ENCODE assay signal across 16 cellular contexts in the genomic region with DNA sequence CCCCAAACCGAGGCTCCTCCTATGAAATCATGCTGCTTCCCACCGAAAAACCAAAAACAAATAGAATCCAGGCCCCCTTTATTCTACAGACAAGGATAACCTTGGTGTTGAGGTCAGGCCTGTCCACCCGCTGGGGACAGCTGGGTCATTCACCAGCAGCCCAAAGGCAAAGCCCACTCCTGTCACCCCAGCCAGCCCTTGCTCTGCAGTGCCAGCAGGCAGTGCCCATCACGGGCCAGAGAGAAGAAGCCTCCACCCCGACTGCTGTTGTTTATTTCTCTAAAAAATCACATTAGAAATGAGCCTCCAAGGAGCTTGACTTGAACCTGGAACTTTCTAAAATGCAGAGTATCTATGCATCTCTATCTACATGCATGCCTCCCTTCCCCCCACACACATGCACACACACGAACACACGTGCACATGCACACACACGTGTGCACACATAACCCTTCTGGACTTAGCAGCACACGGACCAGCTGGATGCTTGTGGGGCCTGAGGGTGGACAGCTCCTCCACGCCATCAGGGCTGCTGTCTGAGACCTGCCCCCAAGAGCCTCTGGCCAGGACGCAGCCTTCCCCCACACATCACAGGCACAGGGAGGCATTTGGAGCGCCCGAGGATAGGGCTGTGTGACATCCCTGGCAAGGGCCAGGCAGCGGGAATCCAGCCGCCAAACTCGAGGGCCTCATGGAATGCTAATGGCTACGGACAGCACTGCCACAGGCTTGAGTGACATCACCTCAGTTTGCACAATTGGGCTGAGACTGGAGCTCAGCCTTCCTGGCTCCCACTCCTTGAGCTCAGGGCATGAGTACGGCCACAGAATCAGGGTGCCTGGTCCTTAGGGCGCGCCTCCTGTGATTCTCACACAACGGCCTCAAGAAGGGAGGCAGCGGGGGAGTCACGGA. TPM values are rescaled to one million over a fixed set of nuclear protein-coding genes. Genes with fewer than 3 reads are reported as not detected.
DNase-seq lines count a peak whose midpoint lies in the region; ATAC-seq and TF ChIP-seq lines count a peak whose summit lies in the region.
"Had no signal": no experiment of that assay in that cellular context is flagged by ENCODE, and none has a peak within 500 bp of the region (broad histone marks: within the 10 kb centered on the region; RNA-seq: fewer than 3 reads in every experiment).

No MANE protein-coding gene starts in this region.

- intact Hi-C loops in activated naive CD4-positive, alpha-beta T cell treated with anti-CD3 and anti-CD28 coated beads for 36 hours (cut with micrococcal nuclease) = no loop called here
- intact Hi-C loops in heart right ventricle (cut with DNase I) = no loop called here
- intact Hi-C loops in upper lobe of right lung (cut with DNase I) = no loop called here
- intact Hi-C loops in activated CD4-positive, alpha-beta memory T cell treated with anti-CD3 and anti-CD28 coated beads for 36 hours (cut with micrococcal nuclease) = no loop called here

- no peaks in the 10 kb centered on the region for H3K9me3 Mint-ChIP-seq in activated naive CD4-positive, alpha-beta T cell treated with anti-CD3 and anti-CD28 coated beads for 36 hours
- H3K9me3 Mint-ChIP-seq in activated CD4-positive, alpha-beta memory T cell treated with anti-CD3 and anti-CD28 coated beads for 36 hours = no peaks in the 10 kb centered on the region
- H3K9me3 Mint-ChIP-seq: activated naive CD4-positive, alpha-beta T cell treated with anti-CD3 and anti-CD28 coated beads, Interleukin-2, amount 50 U/mL, for 72 hours had no signal

- TF ChIP-seq CTCF in heart right ventricle (IDR thresholded peaks at IDR 0.05) = no peak
- no peak for TF ChIP-seq CTCF in upper lobe of right lung (IDR thresholded peaks at IDR 0.05)

- H3K4me3 Mint-ChIP-seq in activated naive CD4-positive, alpha-beta T cell treated with anti-CD3 and anti-CD28 coated beads for 36 hours = no peak overlapping the region
- no peak overlapping the region for H3K4me3 Mint-ChIP-seq in activated CD4-positive, alpha-beta memory T cell treated with anti-CD3 and anti-CD28 coated beads for 36 hours

- POLR2A ChIA-PET in activated CD4-positive, alpha-beta memory T cell treated with anti-CD3 and anti-CD28 coated beads for 36 hours (lab: Charles Lee) = no interaction called here

- H3K27ac ChIP-seq in heart right ventricle (peak overlapping the region in 1 of 10 donors; percentile 21), upper lobe of right lung (no peak overlapping the region)

- peak overlapping the region; percentile 35 for H3K27ac Mint-ChIP-seq in activated naive CD4-positive, alpha-beta T cell treated with anti-CD3 and anti-CD28 coated beads for 36 hours
- H3K27ac Mint-ChIP-seq in activated CD4-positive, alpha-beta memory T cell treated with anti-CD3 and anti-CD28 coated beads for 36 hours = no peak overlapping the region
- H3K27ac Mint-ChIP-seq: activated naive CD4-positive, alpha-beta T cell treated with anti-CD3 and anti-CD28 coated beads, Interleukin-2, amount 50 U/mL, for 72 hours had no signal

- H3K4me3 ChIP-seq in heart right ventricle = no peak overlapping the region
- no peak overlapping the region for H3K4me3 ChIP-seq in upper lobe of right lung
- H3K4me3 ChIP-seq: breast epithelium had no signal

- H3K27me3 Mint-ChIP-seq in activated naive CD4-positive, alpha-beta T cell treated with anti-CD3 and anti-CD28 coated beads for 36 hours (ENCODE audit: low read depth) = no peaks in the 10 kb centered on the region
- no peaks in the 10 kb centered on the region for H3K27me3 Mint-ChIP-seq in activated CD4-positive, alpha-beta memory T cell treated with anti-CD3 and anti-CD28 coated beads for 36 hours

- H3K36me3 Mint-ChIP-seq in activated naive CD4-positive, alpha-beta T cell treated with anti-CD3 and anti-CD28 coated beads for 36 hours (ENCODE audit: low read depth) = no peaks in the 10 kb centered on the region
- no peaks in the 10 kb centered on the region for H3K36me3 Mint-ChIP-seq in activated CD4-positive, alpha-beta memory T cell treated with anti-CD3 and anti-CD28 coated beads for 36 hours
- H3K36me3 Mint-ChIP-seq: activated naive CD4-positive, alpha-beta T cell treated with anti-CD3 and anti-CD28 coated beads, Interleukin-2, amount 50 U/mL, for 72 hours had no signal

- H3K36me3 ChIP-seq in heart right ventricle = no peaks in the 10 kb centered on the region
- no peaks in the 10 kb centered on the region for H3K36me3 ChIP-seq in upper lobe of right lung
- H3K36me3 ChIP-seq: breast epithelium had no signal

- ATAC-seq in heart right ventricle (peak in 7 of 8 donors; percentile 31 to 79 (median 66)), upper lobe of right lung (peak; percentile 63)
- ATAC-seq: activated naive CD4-positive, alpha-beta T cell treated with anti-CD3 and anti-CD28 coated beads, Interleukin-2, amount 50 U/mL, for 72 hours; left colon had no signal

- no peak for DNase-seq in activated naive CD4-positive, alpha-beta T cell treated with anti-CD3 and anti-CD28 coated beads for 36 hours
- DNase-seq in activated naive CD4-positive, alpha-beta T cell treated with Interleukin-2 at 50 U/mL for 16 hours = no peak
- DNase-seq in heart right ventricle = peak in 1 of 2 donors; percentile 43
- peak; percentile 43 for DNase-seq in myocyte (ENCODE audit: low read depth)
- DNase-seq in upper lobe of right lung = peak; percentile 75
- DNase-seq in AG08396 (ENCODE audit: low spot score) = no peak
- DNase-seq in stimulated activated naive CD4-positive, alpha-beta T cell (lab: John Stamatoyannopoulos, UW) = no peak
- no peak for DNase-seq in activated CD4-positive, alpha-beta memory T cell treated with anti-CD3 and anti-CD28 coated beads for 36 hours
- DNase-seq: activated CD4-positive, CD25-positive, alpha-beta regulatory T cell treated with anti-CD3 and anti-CD28 coated beads, Interleukin-2, amount 50 U/mL, for 72 hours; effector CD4-positive, alpha-beta T cell; left colon; NCI-H1105 treated with DMSO at 0.1 percent for 48 hours; NCI-H2227 treated with DMSO at 0.1 percent for 48 hours; stimulated activated CD4-positive, alpha-beta T cell treated with anti-CD3 and anti-CD28 coated beads, Interleukin-4, amount 100 ng/mL, for 1 hour had no signal

- H3K4me1 Mint-ChIP-seq in activated naive CD4-positive, alpha-beta T cell treated with anti-CD3 and anti-CD28 coated beads for 36 hours (ENCODE audit: low read depth) = peaks cover 27% of the 10 kb centered on the region
- peaks cover 35% of the 10 kb centered on the region for H3K4me1 Mint-ChIP-seq in activated CD4-positive, alpha-beta memory T cell treated with anti-CD3 and anti-CD28 coated beads for 36 hours (ENCODE audit: low read depth)

- H3K9me3 ChIP-seq in heart right ventricle = no peaks in the 10 kb centered on the region
- H3K9me3 ChIP-seq in upper lobe of right lung = no peaks in the 10 kb centered on the region
- H3K9me3 ChIP-seq: breast epithelium had no signal

- H3K4me1 ChIP-seq in heart right ventricle (peaks cover 0 to 30% (median 6%) of the 10 kb centered on the region in 9 donors), upper lobe of right lung (peaks cover 22% of the 10 kb centered on the region)

- 65% methylated on average over 23 of the region's 23 CpGs for WGBS in heart right ventricle, 2 donors

- H3K27me3 ChIP-seq in heart right ventricle = no peaks in the 10 kb centered on the region
- H3K27me3 ChIP-seq in upper lobe of right lung = no peaks in the 10 kb centered on the region
- H3K27me3 ChIP-seq: breast epithelium had no signal

- CTCF ChIA-PET in activated naive CD4-positive, alpha-beta T cell treated with anti-CD3 and anti-CD28 coated beads for 36 hours (lab: Charles Lee) = interaction anchor here (0.7 to 3.8 kb wide), 2 partner anchors 23 to 71 kb away, joined by 3 to 14 read pairs; partner anchors contain the start of gene PRKAG2
- CTCF ChIA-PET in activated CD4-positive, alpha-beta memory T cell treated with anti-CD3 and anti-CD28 coated beads for 36 hours (lab: Charles Lee) = no interaction called here

RNA-seq across cellular contexts. Expression of gene PRKAG2, which starts 22.8 kb away (rescaled TPM):
- 10 to 100 TPM; 16.9 to 18.7 TPM for total RNA-seq in activated naive CD4-positive, alpha-beta T cell treated with anti-CD3 and anti-CD28 coated beads for 36 hours
- total RNA-seq in heart right ventricle (100 to 1,000 TPM; 101 to 156 (median 121) TPM), myocyte (13.5 and 22.6 TPM in 2 replicates), upper lobe of right lung (35.6 TPM)
- polyA plus RNA-seq in heart right ventricle = 10 to 100 TPM; 52.4 to 68.0 TPM
- 23.0 TPM for polyA plus RNA-seq in myocyte (2012)
- total RNA-seq in activated CD4-positive, alpha-beta memory T cell treated with anti-CD3 and anti-CD28 coated beads for 36 hours = 10 to 100 TPM; 23.5 to 25.6 TPM

Comparison
In these comparisons a context has a peak if more than half of its experiments do, and no peak if none do; other contexts are left out.
1. DNase-seq: peak in myocyte (single experiment) and upper lobe of right lung (single experiment); none in activated naive CD4-positive, alpha-beta T cell treated with anti-CD3 and anti-CD28 coated beads for 36 hours (single experiment), activated naive CD4-positive, alpha-beta T cell treated with Interleukin-2 at 50 U/mL for 16 hours (single experiment), AG08396 (single experiment), stimulated activated naive CD4-positive, alpha-beta T cell (0 of 6) and activated CD4-positive, alpha-beta memory T cell treated with anti-CD3 and anti-CD28 coated beads for 36 hours (single experiment).